Comparison of ENCODE assay signal across 22 cellular contexts in the genomic region with DNA sequence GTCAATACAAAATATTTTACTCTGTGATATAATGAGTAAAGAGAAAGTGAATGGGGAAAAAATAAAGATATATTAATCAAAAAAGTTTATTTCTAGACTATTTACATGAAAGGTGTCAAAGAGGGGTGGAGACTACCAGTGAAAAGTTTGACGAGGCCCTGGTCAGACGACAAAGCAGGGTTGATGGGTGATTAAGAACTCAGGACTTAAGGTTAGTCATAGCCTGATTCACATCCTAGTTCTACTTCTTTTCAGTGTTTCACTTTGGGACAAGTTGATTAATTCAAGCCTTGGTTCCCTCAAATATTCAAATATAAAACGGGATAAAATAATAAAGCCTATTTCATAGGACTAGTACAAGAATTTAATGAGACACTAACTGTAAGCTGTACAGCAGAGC.
DNase-seq lines count a peak whose midpoint lies in the region; TF ChIP-seq lines count a peak whose summit lies in the region.
"Had no signal": no experiment of that assay in that cellular context is flagged by ENCODE, and none has a peak within 500 bp of the region (broad histone marks: within the 10 kb centered on the region; RNA-seq: fewer than 3 reads in every experiment).

No MANE protein-coding gene starts in this region.

- H3K4me2 ChIP-seq in OCI-LY3 (ENCODE audit: low read length), result peak overlapping the region; percentile 99
- H3K4me2 ChIP-seq: A549; BLaER1 treated with 17β-estradiol and CSF1 and Interleukin-3, amounts not matched to agents 10 nM and 100 nM had no signal

- no peaks in the 10 kb centered on the region for H3K9me3 ChIP-seq in OCI-LY3 (ENCODE audit: insufficient read depth, low read length)
- no peaks in the 10 kb centered on the region for H3K9me3 ChIP-seq in WERI-Rb-1 (ENCODE audit: severe bottlenecking)
- H3K9me3 ChIP-seq: A549; BE2C; BLaER1 treated with 17β-estradiol and CSF1 and Interleukin-3, amounts not matched to agents 10 nM and 100 nM had no signal

- H2AFZ ChIP-seq in OCI-LY3 (ENCODE audit: low read depth, low read length), result peak overlapping the region; percentile 85; the same call in 1 of the 2 replicates
- H2AFZ ChIP-seq: GM23248 had no signal

- H3K79me2 ChIP-seq in OCI-LY3 (ENCODE audit: low read length), result no peaks in the 10 kb centered on the region

- DNase-seq in HS-5 (ENCODE audit: low read depth), result peak; percentile 4
- DNase-seq in RWPE1 (ENCODE audit: low spot score), result peak; percentile 1
- DNase-seq in epithelial cell of esophagus (ENCODE audit: low read depth), result peak; percentile 5
- DNase-seq in NK-92 (lab: John Stamatoyannopoulos, UW; ENCODE audit: unreplicated experiment), result no peak
- DNase-seq in WERI-Rb-1, result no peak
- no peak for DNase-seq in stimulated activated CD4-positive, alpha-beta T cell treated with anti-CD3 and anti-CD28 coated beads, Interleukin-15, amount 100 ng/mL, for 24 hours
- no peak for DNase-seq in DMS79 treated with DMSO at 0.1 percent for 48 hours (lab: John Stamatoyannopoulos, UW)
- DNase-seq: 8988T; ACHN; AML-193; BE2C; CD4-positive, alpha-beta T cell; CD8-positive, alpha-beta memory T cell; DMS53; DND-41; GM23248; H7; HCEC 1CT had no signal

- POLR2A ChIA-PET in RWPE1 (lab: Yijun Ruan, JAX; ENCODE audit: low non-redundant PET), result no interaction called here

- H4K20me1 ChIP-seq in OCI-LY3 (ENCODE audit: insufficient read depth, low read length), result no peaks in the 10 kb centered on the region
- H4K20me1 ChIP-seq: BLaER1 treated with 17β-estradiol and CSF1 and Interleukin-3, amounts not matched to agents 10 nM and 100 nM had no signal

- H3K27ac ChIP-seq in OCI-LY3 (ENCODE audit: low read length) (peak overlapping the region; percentile 99), RWPE1 (no peak overlapping the region), WERI-Rb-1 (no peak overlapping the region)
- H3K27ac ChIP-seq: A549; BLaER1 treated with 17β-estradiol and CSF1 and Interleukin-3, amounts not matched to agents 10 nM and 100 nM; GM23248 had no signal

- H3K36me3 ChIP-seq in OCI-LY3 (replicated peaks; ENCODE audit: low read depth, low read length), result peaks cover 4% of the 10 kb centered on the region
- H3K36me3 ChIP-seq in WERI-Rb-1, result no peaks in the 10 kb centered on the region
- H3K36me3 ChIP-seq: BE2C; BLaER1 treated with 17β-estradiol and CSF1 and Interleukin-3, amounts not matched to agents 10 nM and 100 nM had no signal

- H3K4me1 ChIP-seq in OCI-LY3 (ENCODE audit: low read length), result peaks cover 56% of the 10 kb centered on the region
- H3K4me1 ChIP-seq: A549; BE2C; BLaER1 treated with 17β-estradiol and CSF1 and Interleukin-3, amounts not matched to agents 10 nM and 100 nM had no signal

- H3K9ac ChIP-seq in OCI-LY3 (ENCODE audit: low read length), result peak overlapping the region; percentile 90
- H3K9ac ChIP-seq: BLaER1 treated with 17β-estradiol and CSF1 and Interleukin-3, amounts not matched to agents 10 nM and 100 nM; GM23248 had no signal

- no peaks in the 10 kb centered on the region for H3K27me3 ChIP-seq in OCI-LY3 (ENCODE audit: low read depth, low read length)
- no peaks in the 10 kb centered on the region for H3K27me3 ChIP-seq in WERI-Rb-1 (ENCODE audit: insufficient read depth, low read depth, severe bottlenecking)
- H3K27me3 ChIP-seq: BE2C; BLaER1 treated with 17β-estradiol and CSF1 and Interleukin-3, amounts not matched to agents 10 nM and 100 nM had no signal

- CTCF ChIA-PET in RWPE1 (lab: Yijun Ruan, JAX), result no interaction called here

- TF ChIP-seq CTCF in OCI-LY3 (IDR thresholded peaks at IDR 0.05; ENCODE audit: low read depth, low read length) (no peak), RWPE1 (conservative IDR thresholded peaks at IDR 0.05; ENCODE audit: low read depth) (no peak), epithelial cell of esophagus (IDR thresholded peaks at IDR 0.05; ENCODE audit: insufficient read depth, low read depth, low read length, missing control alignments) (no peak), WERI-Rb-1 (IDR thresholded peaks at IDR 0.05; ENCODE audit: low read depth, low read length) (no peak)

- H3K4me3 ChIP-seq in OCI-LY3 (ENCODE audit: low read length), result peak overlapping the region; percentile 75
- H3K4me3 ChIP-seq in epithelial cell of esophagus (ENCODE audit: low read length), result no peak overlapping the region
- no peak overlapping the region for H3K4me3 ChIP-seq in WERI-Rb-1 (ENCODE audit: low read depth, low read length)
- H3K4me3 ChIP-seq: A549; BLaER1 treated with 17β-estradiol and CSF1 and Interleukin-3, amounts not matched to agents 10 nM and 100 nM; GM12878; GM23248 had no signal

Comparison
In these comparisons a context has a peak if more than half of its experiments do, and no peak if none do; other contexts are left out.
1. DNase-seq: peak in HS-5 (single experiment), RWPE1 (single experiment) and epithelial cell of esophagus (single experiment); none in NK-92 (single experiment), WERI-Rb-1 (single experiment), stimulated activated CD4-positive, alpha-beta T cell treated with anti-CD3 and anti-CD28 coated beads, Interleukin-15, amount 100 ng/mL, for 24 hours (single experiment) and DMS79 treated with DMSO at 0.1 percent for 48 hours (single experiment).